In the genomic region with DNA sequence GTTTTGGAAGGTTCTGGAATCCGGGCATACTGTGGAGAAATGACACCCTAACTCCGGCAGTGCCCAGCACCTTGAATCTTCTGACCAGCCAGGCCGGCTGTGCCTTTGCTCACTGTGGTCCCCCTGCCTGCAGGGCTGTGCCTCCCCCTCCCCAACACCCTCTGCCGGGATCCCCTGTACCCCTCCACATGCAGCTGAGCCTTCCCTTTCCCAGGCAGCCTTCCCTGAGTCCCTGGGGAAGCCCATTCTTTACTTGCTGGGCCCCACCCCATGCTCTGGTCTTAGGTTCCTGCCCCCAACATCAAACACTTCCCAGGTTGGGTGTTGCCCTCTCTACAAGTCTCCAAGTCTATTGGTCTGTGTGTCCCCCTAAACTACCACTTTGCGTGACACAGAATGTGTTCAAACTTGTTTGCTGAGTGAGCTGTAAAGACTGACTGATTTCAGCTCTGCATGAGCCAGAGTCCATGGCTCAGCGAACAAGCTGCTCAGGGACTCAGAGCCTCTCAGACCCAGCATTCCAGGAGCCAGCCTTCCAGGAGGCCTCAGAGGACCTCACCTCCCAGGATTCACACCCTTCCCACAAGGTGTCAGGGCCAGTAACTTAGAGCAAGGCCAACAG, we compare ENCODE assay signal across 22 cellular contexts. TPM values are rescaled to one million over a fixed set of nuclear protein-coding genes. Genes with fewer than 3 reads are reported as not detected.
DNase-seq lines count a peak whose midpoint lies in the region; ATAC-seq and TF ChIP-seq lines count a peak whose summit lies in the region.
"Had no signal": no experiment of that assay in that cellular context is flagged by ENCODE, and none has a peak within 500 bp of the region (broad histone marks: within the 10 kb centered on the region; RNA-seq: fewer than 3 reads in every experiment).

No MANE protein-coding gene starts in this region.

- peak overlapping the region; percentile 89 for H3K27ac Mint-ChIP-seq in glutamatergic neuron (ENCODE audit: unreplicated experiment)
- no peak overlapping the region for H3K27ac Mint-ChIP-seq in activated T-helper 17 cell treated with anti-CD3 and anti-CD28 coated beads, Interleukin-2, amount 50 U/mL, for 72 hours
- H3K27ac Mint-ChIP-seq: activated CD8-positive, alpha-beta memory T cell treated with anti-CD3 and anti-CD28 coated beads, Interleukin-2, amount 10 ng/mL, durations not matched to agents 7 days and 5 days had no signal

- H3K4me1 Mint-ChIP-seq in glutamatergic neuron (ENCODE audit: low read depth, unreplicated experiment) = peaks cover 25% of the 10 kb centered on the region
- H3K4me1 Mint-ChIP-seq in activated T-helper 17 cell treated with anti-CD3 and anti-CD28 coated beads, Interleukin-2, amount 50 U/mL, for 72 hours = peaks cover 6% of the 10 kb centered on the region
- H3K4me1 Mint-ChIP-seq: activated CD8-positive, alpha-beta memory T cell treated with anti-CD3 and anti-CD28 coated beads, Interleukin-2, amount 10 ng/mL, durations not matched to agents 7 days and 5 days had no signal

- H3K4me1 ChIP-seq in ascending aorta (peaks cover 0 to 13% of the 10 kb centered on the region in 2 donors), mucosa of stomach (ENCODE audit: control insufficient read depth, insufficient read depth, low read length) (peaks cover 39% of the 10 kb centered on the region), transverse colon (peaks cover 22 to 35% (median 31%) of the 10 kb centered on the region in 4 donors)
- H3K4me1 ChIP-seq: SJSA1 had no signal

- TF ChIP-seq POLR2A in transverse colon (IDR thresholded peaks at IDR 0.05) = no peak

- no peak for ATAC-seq in activated T-helper 17 cell treated with anti-CD3 and anti-CD28 coated beads, Interleukin-2, amount 50 U/mL, for 72 hours (replicated peaks)
- ATAC-seq in GM21717 (IDR thresholded peaks at IDR 0.05; ENCODE audit: unreplicated experiment) = no peak
- ATAC-seq: activated CD8-positive, alpha-beta memory T cell treated with anti-CD3 and anti-CD28 coated beads, Interleukin-2, amount 10 ng/mL, durations not matched to agents 7 days and 5 days had no signal

- 72% methylated on average over 6 of the region's 6 CpGs; no CpG with 5 or more reads in 1 of the 2 donors for WGBS in transverse colon (ENCODE audit: low coverage in 1 of 2), 2 donors

- in situ Hi-C loops in transverse colon (cut with MboI; ENCODE audit: low pct_ligation_motif_present in 1 of 4, low pct_unique_long_range_greater_than_20kb in 1 of 4, low sequenced_read_pairs in 3 of 4) = no loop called here

- no peak for TF ChIP-seq EP300 in transverse colon (IDR thresholded peaks at IDR 0.05; ENCODE audit: low read depth)

- peak overlapping the region; percentile 71 for H3K27ac ChIP-seq in ascending aorta
- peak overlapping the region; percentile 87 to 90 (median 88) for H3K27ac ChIP-seq in transverse colon
- H3K27ac ChIP-seq: right lobe of liver, SJSA1 had no signal

- no peaks in the 10 kb centered on the region for H3K9me3 ChIP-seq in ascending aorta
- H3K9me3 ChIP-seq in mucosa of stomach (ENCODE audit: control insufficient read depth, low read length) = no peaks in the 10 kb centered on the region
- H3K9me3 ChIP-seq in transverse colon = no peaks in the 10 kb centered on the region
- H3K9me3 ChIP-seq: MG63, right lobe of liver had no signal

- H3K4me3 ChIP-seq in ascending aorta (no peak overlapping the region), mucosa of stomach (ENCODE audit: low read length) (no peak overlapping the region), transverse colon (no peak overlapping the region)
- H3K4me3 ChIP-seq: MG63, right lobe of liver, SJSA1 had no signal

- peak overlapping the region; percentile 80 for H3K9ac ChIP-seq in mucosa of stomach (ENCODE audit: low read length)

- no peak overlapping the region for H3K4me3 Mint-ChIP-seq in glutamatergic neuron (ENCODE audit: unreplicated experiment)
- no peak overlapping the region for H3K4me3 Mint-ChIP-seq in activated T-helper 17 cell treated with anti-CD3 and anti-CD28 coated beads, Interleukin-2, amount 50 U/mL, for 72 hours
- H3K4me3 Mint-ChIP-seq: activated CD8-positive, alpha-beta memory T cell treated with anti-CD3 and anti-CD28 coated beads, Interleukin-2, amount 10 ng/mL, durations not matched to agents 7 days and 5 days had no signal

- DNase-seq in ascending aorta (ENCODE audit: low spot score in 2 of 2) (no peak), glutamatergic neuron (no peak), transverse colon (no peak), NCI-H510A treated with DMSO at 0.1 percent for 48 hours (lab: John Stamatoyannopoulos, UW) (no peak), LoVo (ENCODE audit: low spot score) (no peak)
- DNase-seq: activated CD4-positive, CD25-positive, alpha-beta regulatory T cell treated with anti-CD3 and anti-CD28 coated beads, Interleukin-2, amount 50 U/mL, for 72 hours; activated CD8-positive, alpha-beta memory T cell treated with anti-CD3 and anti-CD28 coated beads, Interleukin-2, amount 10 ng/mL, durations not matched to agents 7 days and 5 days; activated gamma-delta T cell; cerebellar nuclear complex; effector memory CD4-positive, alpha-beta T cell; MG63; NCI-H1930; NCI-H524; nucleus accumbens; right lobe of liver; stimulated activated CD4-positive, alpha-beta T cell treated with anti-CD3 and anti-CD28 coated beads, Interleukin-1b, Interleukin-23, amount 100 ng/mL, for 48 hours had no signal

- peaks cover 18% of the 10 kb centered on the region for H3K36me3 Mint-ChIP-seq in glutamatergic neuron (ENCODE audit: unreplicated experiment)
- H3K36me3 Mint-ChIP-seq in activated T-helper 17 cell treated with anti-CD3 and anti-CD28 coated beads, Interleukin-2, amount 50 U/mL, for 72 hours (ENCODE audit: low read depth) = no peaks in the 10 kb centered on the region

- H3K36me3 ChIP-seq in ascending aorta (no peaks in the 10 kb centered on the region), mucosa of stomach (ENCODE audit: control insufficient read depth, insufficient read depth, low read length) (no peaks in the 10 kb centered on the region), transverse colon (no peaks in the 10 kb centered on the region)
- H3K36me3 ChIP-seq: MG63, right lobe of liver, SJSA1 had no signal

- intact Hi-C loops in ascending aorta (cut with DNase I) = loop anchor here (5.0 kb wide), 1 partner anchor 65 kb away; no protein-coding TSS in a partner anchor
- intact Hi-C loops in transverse colon (cut with DNase I; ENCODE audit: low total_unique reads) = no loop called here

- H3K27me3 ChIP-seq in ascending aorta = no peaks in the 10 kb centered on the region
- H3K27me3 ChIP-seq in mucosa of stomach (ENCODE audit: control insufficient read depth, insufficient read depth, low read length) = no peaks in the 10 kb centered on the region
- no peaks in the 10 kb centered on the region for H3K27me3 ChIP-seq in transverse colon
- H3K27me3 ChIP-seq: MG63, right lobe of liver, SJSA1 had no signal

- H3K9me3 Mint-ChIP-seq in glutamatergic neuron (ENCODE audit: unreplicated experiment) = peaks cover 12% of the 10 kb centered on the region
- no peaks in the 10 kb centered on the region for H3K9me3 Mint-ChIP-seq in activated T-helper 17 cell treated with anti-CD3 and anti-CD28 coated beads, Interleukin-2, amount 50 U/mL, for 72 hours

- H3K27me3 Mint-ChIP-seq in glutamatergic neuron (ENCODE audit: unreplicated experiment) = no peaks in the 10 kb centered on the region
- H3K27me3 Mint-ChIP-seq in activated T-helper 17 cell treated with anti-CD3 and anti-CD28 coated beads, Interleukin-2, amount 50 U/mL, for 72 hours = peaks cover 4% of the 10 kb centered on the region

- TF ChIP-seq CTCF in ascending aorta (IDR thresholded peaks at IDR 0.05) (no peak), glutamatergic neuron (IDR thresholded peaks at IDR 0.05; ENCODE audit: partially characterized antibody, unreplicated experiment) (no peak), transverse colon (IDR thresholded peaks at IDR 0.05) (no peak)

RNA-seq across cellular contexts. Expression of a gene that starts 31.6 kb away (rescaled TPM):
- total RNA-seq in ascending aorta (not detected), glutamatergic neuron (ENCODE audit: unreplicated experiment) (not detected), transverse colon (not detected)
- total RNA-seq in activated T-helper 17 cell treated with anti-CD3 and anti-CD28 coated beads, Interleukin-2, amount 50 U/mL, for 72 hours = not detected
- total RNA-seq: activated CD8-positive, alpha-beta memory T cell treated with anti-CD3 and anti-CD28 coated beads, Interleukin-2, amount 10 ng/mL, durations not matched to agents 7 days and 5 days; frontal cortex; right lobe of liver; SJSA1; T-helper 2 cell treated with Interferon-gamma antibody and Interleukin-4, amounts not matched to agents 100 ng/mL and 5 ng/mL, for 36 hours had no signal

RNA-seq across cellular contexts. Expression of a gene that starts 55.4 kb away (rescaled TPM):
- 95.9 TPM for total RNA-seq in ascending aorta
- 63.8 TPM for total RNA-seq in glutamatergic neuron (ENCODE audit: unreplicated experiment)
- 100 to 1,000 TPM in 3 of 4 donors, 10 to 100 TPM in 1; 90.0 to 311 (median 289) TPM for total RNA-seq in transverse colon
- total RNA-seq in activated T-helper 17 cell treated with anti-CD3 and anti-CD28 coated beads, Interleukin-2, amount 50 U/mL, for 72 hours = 10 to 100 TPM; 17.0 to 39.6 TPM

RNA-seq across cellular contexts. Expression of a gene that starts 57.0 kb away (rescaled TPM):
- total RNA-seq in ascending aorta (not detected), glutamatergic neuron (ENCODE audit: unreplicated experiment) (not detected), transverse colon (not detected)
- total RNA-seq in activated T-helper 17 cell treated with anti-CD3 and anti-CD28 coated beads, Interleukin-2, amount 50 U/mL, for 72 hours = not detected
- total RNA-seq: activated CD8-positive, alpha-beta memory T cell treated with anti-CD3 and anti-CD28 coated beads, Interleukin-2, amount 10 ng/mL, durations not matched to agents 7 days and 5 days; SJSA1; T-helper 2 cell treated with Interferon-gamma antibody and Interleukin-4, amounts not matched to agents 100 ng/mL and 5 ng/mL, for 36 hours had no signal
